Comparison of ENCODE assay signal across 8 cellular contexts in genomic region chr6:71510057-71510713, GRCh38.
DNase-seq lines count a peak whose midpoint lies in the region; ATAC-seq and TF ChIP-seq lines count a peak whose summit lies in the region.

No MANE protein-coding gene starts in this region.

- no peaks in the 10 kb centered on the region for H3K36me3 ChIP-seq in left ventricle myocardium inferior

- no peak overlapping the region for H3K4me3 ChIP-seq in WI38 (ENCODE audit: low read depth, low read length)
- H3K4me3 ChIP-seq in left ventricle myocardium inferior: no peak overlapping the region
- H3K4me3 ChIP-seq in retinal pigment epithelial cell (ENCODE audit: low read length): no peak overlapping the region

- DNase-seq in D341Med (ENCODE audit: low spot score) (peak; percentile 37), HK-2 (ENCODE audit: unreplicated experiment) (peak; percentile 65), left ventricle myocardium inferior (peak; percentile 28), retinal pigment epithelial cell (ENCODE audit: low read depth) (peak; percentile 34), HuH-7.5 (ENCODE audit: low spot score) (no peak)

- intact Hi-C loops in left ventricle myocardium inferior (cut with micrococcal nuclease): loop anchor here (10.0 kb wide), 1 partner anchor 125 kb away; no protein-coding TSS in a partner anchor

- H3K27me3 ChIP-seq in left ventricle myocardium inferior (ENCODE audit: low read depth): no peaks in the 10 kb centered on the region

- H3K9me3 ChIP-seq in left ventricle myocardium inferior (replicated peaks): no peaks in the 10 kb centered on the region

- H3K4me1 ChIP-seq in left ventricle myocardium inferior: peaks cover 19% of the 10 kb centered on the region

- TF ChIP-seq CTCF in WI38 (IDR thresholded peaks at IDR 0.05; ENCODE audit: low read depth, low read length) (peak; percentile 51), left ventricle myocardium inferior (IDR thresholded peaks at IDR 0.05; ENCODE audit: borderline replicate concordance) (peak; percentile 75), retinal pigment epithelial cell (conservative IDR thresholded peaks at IDR 0.05; ENCODE audit: low read depth, low read length) (peak; percentile 72)

- ATAC-seq in GM19397 (IDR thresholded peaks at IDR 0.05; ENCODE audit: unreplicated experiment) (peak; percentile 78), HG03571 (IDR thresholded peaks at IDR 0.05; ENCODE audit: unreplicated experiment) (no peak)

- peak overlapping the region; percentile 17 for H3K27ac ChIP-seq in left ventricle myocardium inferior (replicated peaks)
